ENCODE assay signal across 28 cellular contexts in genomic region chrX:47068720-47069119, GRCh38.
"Had no signal": no experiment of that assay in that cellular context is flagged by ENCODE, and none has a peak within 500 bp of the region (broad histone marks: within the 10 kb centered on the region; RNA-seq: fewer than 3 reads in every experiment).

No MANE protein-coding gene starts in this region.

- ATAC-seq: stimulated activated effector memory CD8-positive, alpha-beta T cell treated with anti-CD3 and anti-CD28 coated beads, Interleukin-12 subunit alpha, Interleukin-12 subunit beta, amount 100 ng/mL, for 72 hours; stimulated activated memory B cell treated with anti-CD40 and anti-IgM and Interleukin-4, amounts not matched to agents 10 μg/mL and 1 μg/mL and 100 μg/mL, for 72 hours; stimulated activated naive B cell treated with anti-CD40 and anti-IgM and Interleukin-4, amounts not matched to agents 10 μg/mL and 1 μg/mL and 100 μg/mL, for 72 hours; stimulated activated naive CD8-positive, alpha-beta T cell treated with anti-CD3 and anti-CD28 coated beads, Interleukin-15, amount 100 ng/mL, for 72 hours; stimulated activated naive CD8-positive, alpha-beta T cell treated with anti-CD3 and anti-CD28 coated beads, Interleukin-15, Interleukin-2, amounts not matched to agents 100 U/mL and 50 U/mL, for 24 hours; upper lobe of right lung had no signal

- H3K27ac Mint-ChIP-seq: stimulated activated effector memory CD8-positive, alpha-beta T cell treated with anti-CD3 and anti-CD28 coated beads, Interleukin-12 subunit alpha, Interleukin-12 subunit beta, amount 100 ng/mL, for 72 hours; stimulated activated memory B cell treated with anti-CD40 and anti-IgM and Interleukin-4, amounts not matched to agents 10 μg/mL and 1 μg/mL and 100 μg/mL, for 72 hours; stimulated activated naive B cell treated with anti-CD40 and anti-IgM and Interleukin-4, amounts not matched to agents 10 μg/mL and 1 μg/mL and 100 μg/mL, for 72 hours; stimulated activated naive CD8-positive, alpha-beta T cell treated with anti-CD3 and anti-CD28 coated beads, Interleukin-15, amount 100 ng/mL, for 72 hours; stimulated activated naive CD8-positive, alpha-beta T cell treated with anti-CD3 and anti-CD28 coated beads, Interleukin-15, Interleukin-2, amounts not matched to agents 100 ng/mL and 50 ng/mL, for 24 hours; type B pancreatic cell had no signal

- H3K4me1 ChIP-seq: stomach, suprapubic skin, testis, thyroid gland, tibial artery, tibial nerve, transverse colon, upper lobe of left lung, upper lobe of right lung, uterus, vagina had no signal

- H3K27me3 Mint-ChIP-seq: stimulated activated memory B cell treated with anti-CD40 and anti-IgM and Interleukin-4, amounts not matched to agents 10 μg/mL and 1 μg/mL and 100 μg/mL, for 72 hours; stimulated activated naive B cell treated with anti-CD40 and anti-IgM and Interleukin-4, amounts not matched to agents 10 μg/mL and 1 μg/mL and 100 μg/mL, for 72 hours; stimulated activated naive CD8-positive, alpha-beta T cell treated with anti-CD3 and anti-CD28 coated beads, Interleukin-15, amount 100 ng/mL, for 72 hours; stimulated activated naive CD8-positive, alpha-beta T cell treated with anti-CD3 and anti-CD28 coated beads, Interleukin-15, Interleukin-2, amounts not matched to agents 100 ng/mL and 50 ng/mL, for 24 hours; type B pancreatic cell had no signal

- H3K36me3 ChIP-seq: stomach, suprapubic skin, thoracic aorta, thyroid gland, tibial artery, tibial nerve, transverse colon, upper lobe of left lung, upper lobe of right lung, uterus, vagina had no signal

- H3K9me3 ChIP-seq: stomach, suprapubic skin, testis, thoracic aorta, thyroid gland, tibial artery, tibial nerve, transverse colon, upper lobe of left lung, upper lobe of right lung, uterus, vagina had no signal

- H3K27me3 ChIP-seq: suprapubic skin, testis, tibial artery, transverse colon, upper lobe of left lung, upper lobe of right lung, uterus, vagina had no signal

- H3K36me3 Mint-ChIP-seq: stimulated activated effector memory CD8-positive, alpha-beta T cell treated with anti-CD3 and anti-CD28 coated beads, Interleukin-12 subunit alpha, Interleukin-12 subunit beta, amount 100 ng/mL, for 72 hours; type B pancreatic cell had no signal

- FAIRE-seq: urothelium cell line had no signal

- DNase-seq: stimulated activated CD4-positive, alpha-beta T cell treated with anti-CD3 and anti-CD28 coated beads, Interleukin-2, amount 100 ng/mL, for 48 hours; stimulated activated CD4-positive, alpha-beta T cell treated with anti-CD3 and anti-CD28 coated beads, Interleukin-4, amount 100 ng/mL, for 1 hour; stimulated activated CD4-positive, alpha-beta T cell treated with anti-CD3 and anti-CD28 coated beads, Interleukin-4, amount 100 ng/mL, for 24 hours; stimulated activated CD4-positive, alpha-beta T cell treated with anti-CD3 and anti-CD28 coated beads, Interleukin-4, amount 100 ng/mL, for 4 hours; stimulated activated CD8-positive, alpha-beta memory T cell treated with anti-CD3 and anti-CD28 coated beads, Interleukin-4, amount 100 ng/mL, for 48 hours; stimulated activated naive B cell treated with anti-CD40 and anti-IgM and Interleukin-4, amounts not matched to agents 10 μg/mL and 1 μg/mL and 100 μg/mL, for 72 hours; stimulated activated naive CD4-positive, alpha-beta T cell; stimulated activated naive CD4-positive, alpha-beta T cell treated with Interleukin-2 at 50 U/mL for 16 hours; stimulated activated naive CD8-positive, alpha-beta T cell treated with anti-CD3 and anti-CD28 coated beads, Interleukin-15, amount 100 ng/mL, for 72 hours; stimulated activated naive CD8-positive, alpha-beta T cell treated with anti-CD3 and anti-CD28 coated beads, Interleukin-15, Interleukin-2, amounts not matched to agents 100 U/mL and 50 U/mL, for 24 hours; stomach; substantia nigra; testis; thyroid gland; tibial artery; transverse colon; upper lobe of left lung; upper lobe of right lung; uterus had no signal

- H3K4me3 Mint-ChIP-seq: stimulated activated effector memory CD8-positive, alpha-beta T cell treated with anti-CD3 and anti-CD28 coated beads, Interleukin-12 subunit alpha, Interleukin-12 subunit beta, amount 100 ng/mL, for 72 hours; stimulated activated memory B cell treated with anti-CD40 and anti-IgM and Interleukin-4, amounts not matched to agents 10 μg/mL and 1 μg/mL and 100 μg/mL, for 72 hours; stimulated activated naive B cell treated with anti-CD40 and anti-IgM and Interleukin-4, amounts not matched to agents 10 μg/mL and 1 μg/mL and 100 μg/mL, for 72 hours; stimulated activated naive CD8-positive, alpha-beta T cell treated with anti-CD3 and anti-CD28 coated beads, Interleukin-15, amount 100 ng/mL, for 72 hours; stimulated activated naive CD8-positive, alpha-beta T cell treated with anti-CD3 and anti-CD28 coated beads, Interleukin-15, Interleukin-2, amounts not matched to agents 100 ng/mL and 50 ng/mL, for 24 hours; type B pancreatic cell had no signal

- H3K27ac ChIP-seq: stomach, suprapubic skin, testis, thoracic aorta, thyroid gland, tibial artery, tibial nerve, transverse colon, upper lobe of left lung, upper lobe of right lung, uterus, vagina had no signal

- H3K9me3 Mint-ChIP-seq: stimulated activated effector memory CD8-positive, alpha-beta T cell treated with anti-CD3 and anti-CD28 coated beads, Interleukin-12 subunit alpha, Interleukin-12 subunit beta, amount 100 ng/mL, for 72 hours; stimulated activated memory B cell treated with anti-CD40 and anti-IgM and Interleukin-4, amounts not matched to agents 10 μg/mL and 1 μg/mL and 100 μg/mL, for 72 hours; stimulated activated naive B cell treated with anti-CD40 and anti-IgM and Interleukin-4, amounts not matched to agents 10 μg/mL and 1 μg/mL and 100 μg/mL, for 72 hours; stimulated activated naive CD8-positive, alpha-beta T cell treated with anti-CD3 and anti-CD28 coated beads, Interleukin-15, amount 100 ng/mL, for 72 hours; stimulated activated naive CD8-positive, alpha-beta T cell treated with anti-CD3 and anti-CD28 coated beads, Interleukin-15, Interleukin-2, amounts not matched to agents 100 ng/mL and 50 ng/mL, for 24 hours; type B pancreatic cell had no signal

- H3K4me3 ChIP-seq: stomach, suprapubic skin, testis, thoracic aorta, thyroid gland, tibial artery, tibial nerve, transverse colon, upper lobe of left lung, upper lobe of right lung, uterus, vagina had no signal

- H3K4me1 Mint-ChIP-seq: stimulated activated effector memory CD8-positive, alpha-beta T cell treated with anti-CD3 and anti-CD28 coated beads, Interleukin-12 subunit alpha, Interleukin-12 subunit beta, amount 100 ng/mL, for 72 hours; stimulated activated memory B cell treated with anti-CD40 and anti-IgM and Interleukin-4, amounts not matched to agents 10 μg/mL and 1 μg/mL and 100 μg/mL, for 72 hours; stimulated activated naive B cell treated with anti-CD40 and anti-IgM and Interleukin-4, amounts not matched to agents 10 μg/mL and 1 μg/mL and 100 μg/mL, for 72 hours; stimulated activated naive CD8-positive, alpha-beta T cell treated with anti-CD3 and anti-CD28 coated beads, Interleukin-15, amount 100 ng/mL, for 72 hours had no signal
